8 cellular contexts compared by ENCODE assay signal in the genomic region with DNA sequence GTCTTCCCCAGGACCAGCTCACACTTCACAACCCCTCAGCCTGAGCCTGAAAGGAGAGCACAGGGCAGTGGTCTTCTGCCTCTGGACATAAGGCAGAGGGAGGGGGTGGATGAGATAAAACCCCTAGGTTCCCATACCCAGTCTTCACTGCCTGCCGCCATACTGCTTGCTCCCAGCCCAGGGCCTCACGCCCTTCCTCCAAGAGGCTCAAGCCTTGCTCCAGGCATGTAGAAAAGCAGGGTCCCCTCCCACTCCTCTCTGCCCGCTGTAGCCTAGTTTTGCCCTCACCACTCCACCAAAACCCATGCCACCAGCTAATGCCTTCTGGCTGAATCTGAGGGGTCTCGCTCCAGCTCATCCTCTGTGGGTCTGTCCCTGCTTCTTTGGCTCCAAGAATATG. TPM values are rescaled to one million over a fixed set of nuclear protein-coding genes. Genes with fewer than 3 reads are reported as not detected.
A peak's percentile ranks its signal among the peaks of the same experiment; 100 is the strongest.
DNase-seq lines count a peak whose midpoint lies in the region; ATAC-seq and TF ChIP-seq lines count a peak whose summit lies in the region.

No MANE protein-coding gene starts in this region.

- ATAC-seq in activated naive CD8-positive, alpha-beta T cell treated with anti-CD3 and anti-CD28 coated beads, Interleukin-2, amount 50 U/mL, for 24 hours, result no peak
- ATAC-seq in HG03280 (IDR thresholded peaks at IDR 0.05; ENCODE audit: unreplicated experiment) (no peak), HG02623 (IDR thresholded peaks at IDR 0.05; ENCODE audit: unreplicated experiment) (no peak)

- no peak for TF ChIP-seq CTCF in mesothelial cell of epicardium (IDR thresholded peaks at IDR 0.05; ENCODE audit: unreplicated experiment)

- H3K36me3 Mint-ChIP-seq in activated T-cell treated with anti-CD3 and anti-CD28 coated beads, Interleukin-2, amount 50 U/mL, for 24 hours (ENCODE audit: low read depth), result no peaks in the 10 kb centered on the region
- H3K36me3 Mint-ChIP-seq in activated naive CD8-positive, alpha-beta T cell treated with anti-CD3 and anti-CD28 coated beads, Interleukin-2, amount 50 U/mL, for 24 hours (ENCODE audit: low read depth), result peaks cover 3% of the 10 kb centered on the region
- no peaks in the 10 kb centered on the region for H3K36me3 Mint-ChIP-seq in mesothelial cell of epicardium

- no peak overlapping the region for H3K4me3 Mint-ChIP-seq in activated T-cell treated with anti-CD3 and anti-CD28 coated beads, Interleukin-2, amount 50 U/mL, for 24 hours
- no peak overlapping the region for H3K4me3 Mint-ChIP-seq in activated naive CD8-positive, alpha-beta T cell treated with anti-CD3 and anti-CD28 coated beads, Interleukin-2, amount 50 U/mL, for 24 hours
- H3K4me3 Mint-ChIP-seq in mesothelial cell of epicardium, result no peak overlapping the region

- DNase-seq in activated T-cell treated with anti-CD3 and anti-CD28 coated beads, Interleukin-2, amount 50 U/mL, for 24 hours, result no peak
- no peak for DNase-seq in activated T-cell treated with anti-CD3 and anti-CD28 coated beads for 4 hours
- no peak for DNase-seq in activated naive CD8-positive, alpha-beta T cell treated with anti-CD3 and anti-CD28 coated beads, Interleukin-2, amount 50 U/mL, for 24 hours
- DNase-seq in mesothelial cell of epicardium (ENCODE audit: low spot score in 2 of 2, unreplicated experiment in 2 of 2), result no peak
- DNase-seq in RKO (ENCODE audit: low spot score), result no peak

- H3K27me3 Mint-ChIP-seq in activated T-cell treated with anti-CD3 and anti-CD28 coated beads, Interleukin-2, amount 50 U/mL, for 24 hours, result no peaks in the 10 kb centered on the region
- peaks cover 5% of the 10 kb centered on the region for H3K27me3 Mint-ChIP-seq in activated naive CD8-positive, alpha-beta T cell treated with anti-CD3 and anti-CD28 coated beads, Interleukin-2, amount 50 U/mL, for 24 hours
- H3K27me3 Mint-ChIP-seq in mesothelial cell of epicardium (ENCODE audit: low read depth), result peaks cover 8% of the 10 kb centered on the region

- no peaks in the 10 kb centered on the region for H3K9me3 Mint-ChIP-seq in activated T-cell treated with anti-CD3 and anti-CD28 coated beads, Interleukin-2, amount 50 U/mL, for 24 hours
- no peaks in the 10 kb centered on the region for H3K9me3 Mint-ChIP-seq in activated naive CD8-positive, alpha-beta T cell treated with anti-CD3 and anti-CD28 coated beads, Interleukin-2, amount 50 U/mL, for 24 hours
- H3K9me3 Mint-ChIP-seq in mesothelial cell of epicardium, result no peaks in the 10 kb centered on the region

- peaks cover 93% of the 10 kb centered on the region for H3K4me1 Mint-ChIP-seq in activated T-cell treated with anti-CD3 and anti-CD28 coated beads, Interleukin-2, amount 50 U/mL, for 24 hours (ENCODE audit: low read depth)
- peaks cover 79% of the 10 kb centered on the region for H3K4me1 Mint-ChIP-seq in activated naive CD8-positive, alpha-beta T cell treated with anti-CD3 and anti-CD28 coated beads, Interleukin-2, amount 50 U/mL, for 24 hours
- peaks cover 52% of the 10 kb centered on the region for H3K4me1 Mint-ChIP-seq in mesothelial cell of epicardium

- peak overlapping the region; percentile 55 for H3K27ac Mint-ChIP-seq in activated T-cell treated with anti-CD3 and anti-CD28 coated beads, Interleukin-2, amount 50 U/mL, for 24 hours
- peak overlapping the region; percentile 50 for H3K27ac Mint-ChIP-seq in activated naive CD8-positive, alpha-beta T cell treated with anti-CD3 and anti-CD28 coated beads, Interleukin-2, amount 50 U/mL, for 24 hours
- peak overlapping the region; percentile 39 for H3K27ac Mint-ChIP-seq in mesothelial cell of epicardium

- H3K27ac ChIP-seq in temporal lobe (ENCODE audit: low read depth, low read length), result peak overlapping the region; percentile 85

RNA-seq across cellular contexts. Expression of gene ARRB1, which starts 5.2 kb away (rescaled TPM):
- 15.9 to 17.5 TPM (median 16.5 TPM) in 3 replicates for total RNA-seq in mesothelial cell of epicardium
- 49.4 TPM for total RNA-seq in temporal lobe

RNA-seq across cellular contexts. Expression of gene RPS3, which starts 53.0 kb away (rescaled TPM):
- total RNA-seq in mesothelial cell of epicardium (2,848 to 2,954 TPM (median 2,936 TPM) in 3 replicates), temporal lobe (533 TPM)
